In the genomic region with DNA sequence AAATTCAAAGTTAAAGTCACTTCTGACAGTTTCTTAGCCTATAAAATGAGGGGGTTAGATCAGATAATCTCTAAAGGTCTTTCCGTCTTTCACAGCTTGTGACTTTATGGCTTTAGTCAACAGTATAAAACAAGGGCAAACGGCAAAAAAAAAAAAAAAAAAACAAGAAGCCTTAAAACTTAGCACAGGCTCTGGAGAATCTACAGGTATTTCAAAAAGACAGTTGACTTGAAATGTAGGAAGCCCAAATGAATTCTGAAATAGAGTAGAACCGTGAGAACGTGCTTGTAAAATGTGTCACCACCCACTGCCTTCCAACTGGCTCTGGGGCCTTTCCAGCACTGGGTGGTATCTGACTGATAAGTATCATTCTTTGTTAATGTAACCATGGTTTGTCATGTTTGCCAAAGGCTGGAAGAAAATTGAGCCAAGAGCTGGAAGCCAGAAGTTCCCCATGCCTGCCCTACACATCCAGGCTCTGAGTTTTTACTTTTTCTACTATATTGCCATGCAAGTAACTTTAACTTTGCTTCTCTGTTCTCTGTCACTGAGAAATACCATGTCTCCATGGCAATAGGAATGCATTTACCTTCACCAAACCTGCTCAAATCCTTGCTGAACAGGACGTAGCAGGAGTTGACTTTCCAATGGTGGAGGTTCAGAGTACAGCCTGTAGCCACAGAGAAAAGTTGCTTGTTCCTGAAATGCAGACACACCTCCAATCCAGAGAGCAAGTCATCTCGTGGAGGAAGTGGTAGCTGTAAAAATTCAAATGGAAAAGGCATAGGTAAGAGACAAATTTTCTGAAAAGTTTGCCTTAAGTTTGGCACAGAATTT, we compare ENCODE assay signal across 14 cellular contexts. TPM values are rescaled to one million over a fixed set of nuclear protein-coding genes. Genes with fewer than 3 reads are reported as not detected.
DNase-seq lines count a peak whose midpoint lies in the region; ATAC-seq and TF ChIP-seq lines count a peak whose summit lies in the region.
"Had no signal": no experiment of that assay in that cellular context is flagged by ENCODE, and none has a peak within 500 bp of the region (broad histone marks: within the 10 kb centered on the region; RNA-seq: fewer than 3 reads in every experiment).

No MANE protein-coding gene starts in this region.

- DNase-seq in ELR (ENCODE audit: low read depth): peak; percentile 80
- DNase-seq in fibroblast of villous mesenchyme (ENCODE audit: low read depth): peak; percentile 50
- DNase-seq in renal cortical epithelial cell (ENCODE audit: low read depth): peak; percentile 71
- DNase-seq in NAMALWA (ENCODE audit: low spot score): no peak
- no peak for DNase-seq in progenitor cell of endocrine pancreas (ENCODE audit: low spot score, unreplicated experiment)
- DNase-seq: activated CD8-positive, alpha-beta memory T cell treated with anti-CD3 and anti-CD28 coated beads for 24 hours; amygdala; NCI-H1105; SJCRH30; stimulated activated CD4-positive, alpha-beta T cell treated with anti-CD3 and anti-CD28 coated beads, Interleukin-4, amount 100 ng/mL, for 4 hours had no signal

- H3K4me1 Mint-ChIP-seq in progenitor cell of endocrine pancreas (ENCODE audit: low read depth): peaks cover 10% of the 10 kb centered on the region
- H3K4me1 Mint-ChIP-seq: nephron had no signal

- H3K36me3 Mint-ChIP-seq in progenitor cell of endocrine pancreas (ENCODE audit: insufficient read depth): no peaks in the 10 kb centered on the region

- H3K4me3 ChIP-seq in fibroblast of villous mesenchyme (ENCODE audit: low read depth, low read length): no peak overlapping the region
- H3K4me3 ChIP-seq: SJCRH30 had no signal

- H3K4me3 Mint-ChIP-seq in progenitor cell of endocrine pancreas (ENCODE audit: low read depth): no peak overlapping the region
- H3K4me3 Mint-ChIP-seq: nephron had no signal

- no peak overlapping the region for H3K27ac Mint-ChIP-seq in progenitor cell of endocrine pancreas
- H3K27ac Mint-ChIP-seq: nephron had no signal

- H3K27me3 Mint-ChIP-seq in progenitor cell of endocrine pancreas: peaks cover 3% of the 10 kb centered on the region

- TF ChIP-seq CTCF in fibroblast of villous mesenchyme (IDR thresholded peaks at IDR 0.05; ENCODE audit: insufficient read depth, low read depth, low read length) (no peak), progenitor cell of endocrine pancreas (IDR thresholded peaks at IDR 0.05; ENCODE audit: unreplicated experiment) (no peak)

- peaks cover 7% of the 10 kb centered on the region for H3K9me3 Mint-ChIP-seq in progenitor cell of endocrine pancreas (ENCODE audit: low read depth)

- peak; percentile 76 for ATAC-seq in SK-N-SH treated with all-trans-retinoic acid at 6 μM for 48 hours
- ATAC-seq in GM21447 (IDR thresholded peaks at IDR 0.05; ENCODE audit: unreplicated experiment): no peak
- no peak for ATAC-seq in HG03045 (IDR thresholded peaks at IDR 0.05; ENCODE audit: unreplicated experiment)

TF ChIP-seq in SK-N-SH treated with all-trans-retinoic acid at 6 μM for 48 hours, 23 proteins besides CTCF, POLR2A, EP300 and RAD21:
- TF ChIP-seq TOX (CRISPR knock-in tag; IDR thresholded peaks at IDR 0.05; ENCODE audit: borderline replicate concordance) (no peak), TCF4 (CRISPR knock-in tag; IDR thresholded peaks at IDR 0.05; ENCODE audit: borderline replicate concordance) (no peak)
- TF ChIP-seq, protein P1, sequence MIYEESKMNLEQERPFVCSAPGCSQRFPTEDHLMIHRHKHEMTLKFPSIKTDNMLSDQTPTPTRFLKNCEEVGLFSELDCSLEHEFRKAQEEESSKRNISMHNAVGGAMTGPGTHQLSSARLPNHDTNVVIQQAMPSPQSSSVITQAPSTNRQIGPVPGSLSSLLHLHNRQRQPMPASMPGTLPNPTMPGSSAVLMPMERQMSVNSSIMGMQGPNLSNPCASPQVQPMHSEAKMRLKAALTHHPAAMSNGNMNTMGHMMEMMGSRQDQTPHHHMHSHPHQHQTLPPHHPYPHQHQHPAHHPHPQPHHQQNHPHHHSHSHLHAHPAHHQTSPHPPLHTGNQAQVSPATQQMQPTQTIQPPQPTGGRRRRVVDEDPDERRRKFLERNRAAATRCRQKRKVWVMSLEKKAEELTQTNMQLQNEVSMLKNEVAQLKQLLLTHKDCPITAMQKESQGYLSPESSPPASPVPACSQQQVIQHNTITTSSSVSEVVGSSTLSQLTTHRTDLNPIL (CRISPR knock-in tag; IDR thresholded peaks at IDR 0.05; ENCODE audit: low read depth): no peak
- TF ChIP-seq, protein P2, sequence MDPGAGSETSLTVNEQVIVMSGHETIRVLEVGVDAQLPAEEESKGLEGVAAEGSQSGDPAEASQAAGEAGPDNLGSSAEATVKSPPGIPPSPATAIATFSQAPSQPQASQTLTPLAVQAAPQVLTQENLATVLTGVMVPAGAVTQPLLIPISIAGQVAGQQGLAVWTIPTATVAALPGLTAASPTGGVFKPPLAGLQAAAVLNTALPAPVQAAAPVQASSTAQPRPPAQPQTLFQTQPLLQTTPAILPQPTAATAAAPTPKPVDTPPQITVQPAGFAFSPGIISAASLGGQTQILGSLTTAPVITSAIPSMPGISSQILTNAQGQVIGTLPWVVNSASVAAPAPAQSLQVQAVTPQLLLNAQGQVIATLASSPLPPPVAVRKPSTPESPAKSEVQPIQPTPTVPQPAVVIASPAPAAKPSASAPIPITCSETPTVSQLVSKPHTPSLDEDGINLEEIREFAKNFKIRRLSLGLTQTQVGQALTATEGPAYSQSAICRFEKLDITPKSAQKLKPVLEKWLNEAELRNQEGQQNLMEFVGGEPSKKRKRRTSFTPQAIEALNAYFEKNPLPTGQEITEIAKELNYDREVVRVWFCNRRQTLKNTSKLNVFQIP (CRISPR knock-in tag; IDR thresholded peaks at IDR 0.05; ENCODE audit: borderline replicate concordance, low read depth): no peak
TF ChIP-seq in SK-N-SH treated with all-trans-retinoic acid at 6 μM for 48 hours: peak in this region for 0.

RNA-seq across cellular contexts. Expression of a gene that starts 35.8 kb away (rescaled TPM):
- total RNA-seq in fibroblast of villous mesenchyme (60.2 and 76.4 TPM in 2 replicates), renal cortical epithelial cell (22.6 and 58.6 TPM in 2 replicates), progenitor cell of endocrine pancreas (6.7 and 6.8 TPM in 2 replicates)

Comparison
In these comparisons a context has a peak if more than half of its experiments do, and no peak if none do; other contexts are left out.
1. DNase-seq: peak in ELR (single experiment), fibroblast of villous mesenchyme (single experiment) and renal cortical epithelial cell (single experiment); none in NAMALWA (single experiment) and progenitor cell of endocrine pancreas (single experiment).